ENCODE assay signal across 8 cellular contexts in the genomic region with DNA sequence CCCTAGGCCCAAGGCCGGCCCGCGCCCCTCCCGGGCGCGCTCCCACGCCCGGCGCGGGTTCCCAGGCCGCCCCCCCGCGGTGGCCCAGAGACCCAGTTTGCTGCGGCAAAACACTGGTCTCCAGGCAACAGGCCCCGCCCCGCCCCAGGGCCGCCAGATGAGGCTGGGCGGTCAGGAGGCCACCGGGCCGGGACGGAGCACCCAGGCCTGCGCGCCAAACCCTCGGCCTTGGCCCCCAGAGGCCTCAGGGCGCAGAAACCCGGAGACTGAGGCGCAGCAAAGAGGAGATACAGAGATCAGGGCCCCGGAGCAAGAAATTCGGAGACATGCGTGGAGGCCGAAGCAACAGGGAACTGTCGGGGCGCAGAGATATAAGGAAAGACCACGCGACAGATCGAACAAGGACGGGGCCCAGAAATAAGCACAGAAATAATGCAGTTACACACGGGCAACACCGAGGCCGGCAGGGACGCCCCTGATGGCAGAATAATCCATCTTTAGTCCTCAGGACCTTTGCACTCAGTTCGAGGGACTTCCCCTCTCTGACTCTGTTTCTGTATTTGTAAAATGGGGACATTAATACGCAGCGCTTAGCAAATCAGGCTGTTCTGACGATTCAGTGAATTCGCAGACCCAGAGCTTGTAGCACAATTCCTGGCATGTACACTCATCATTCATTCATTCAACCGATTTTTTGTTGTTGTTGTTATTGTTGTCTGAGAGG. TPM values are rescaled to one million over a fixed set of nuclear protein-coding genes. Genes with fewer than 3 reads are reported as not detected.
DNase-seq lines count a peak whose midpoint lies in the region; ATAC-seq and TF ChIP-seq lines count a peak whose summit lies in the region.

No MANE protein-coding gene starts in this region.

- peaks cover 40% of the 10 kb centered on the region for H3K4me1 Mint-ChIP-seq in activated T-helper 2 cell treated with anti-CD3 and anti-CD28 coated beads, Interferon-gamma antibody, Interleukin-2, Interleukin-4, amounts not matched to agents 10 μg/mL and 5 μg/mL and 100 μg/mL, durations not matched to agents 14 hours and 24 hours and 36 hours (ENCODE audit: low read depth)

- no peaks in the 10 kb centered on the region for H3K9me3 Mint-ChIP-seq in activated T-helper 2 cell treated with anti-CD3 and anti-CD28 coated beads, Interferon-gamma antibody, Interleukin-2, Interleukin-4, amounts not matched to agents 10 μg/mL and 5 μg/mL and 100 μg/mL, durations not matched to agents 14 hours and 24 hours and 36 hours

- peak overlapping the region; percentile 81 for H3K4me2 ChIP-seq in fibroblast of lung (ENCODE audit: extremely low read depth, insufficient read depth, low read length)

- POLR2A ChIA-PET in Panc1 (lab: Charles Lee), result no interaction called here

- no peaks in the 10 kb centered on the region for H3K79me2 ChIP-seq in fibroblast of lung (ENCODE audit: control insufficient read depth, insufficient read depth, low read length)

- in situ Hi-C loops in Panc1 (cut with HindIII; ENCODE audit: low pct_unique_long_range_greater_than_20kb, low sequenced_read_pairs), result no loop called here

- H4K20me1 ChIP-seq in fibroblast of lung (ENCODE audit: control insufficient read depth, extremely low read depth, insufficient read depth, low read length), result no peaks in the 10 kb centered on the region

- H3K9me3 ChIP-seq in Panc1 (ENCODE audit: control insufficient read depth, insufficient read depth, low read depth, low read length), result no peaks in the 10 kb centered on the region
- H3K9me3 ChIP-seq in fibroblast of lung (ENCODE audit: control insufficient read depth, insufficient read depth, low read depth, low read length), result no peaks in the 10 kb centered on the region

- peaks cover 16% of the 10 kb centered on the region for H3K4me1 ChIP-seq in Panc1 (ENCODE audit: control insufficient read depth, insufficient read depth, low read length)
- peaks cover 17% of the 10 kb centered on the region for H3K4me1 ChIP-seq in fibroblast of lung (ENCODE audit: control insufficient read depth, extremely low read depth, insufficient read depth, low read length)

- no peak overlapping the region for H3K27ac ChIP-seq in Panc1 (ENCODE audit: low read length)
- peak overlapping the region; percentile 75 for H3K27ac ChIP-seq in fibroblast of lung (ENCODE audit: insufficient read depth, low read length)

- no TSS peak for BruUV-seq in Panc1 (replicated peaks; lab: Mats Ljungman, UMichigan)

- H3K27ac Mint-ChIP-seq in activated T-helper 2 cell treated with anti-CD3 and anti-CD28 coated beads, Interferon-gamma antibody, Interleukin-2, Interleukin-4, amounts not matched to agents 10 μg/mL and 5 μg/mL and 100 μg/mL, durations not matched to agents 14 hours and 24 hours and 36 hours, result peak overlapping the region; percentile 26

- H3K27me3 ChIP-seq in Panc1 (ENCODE audit: control insufficient read depth, insufficient read depth, low read length) (no peaks in the 10 kb centered on the region), fibroblast of lung (ENCODE audit: control insufficient read depth, insufficient read depth, low read length) (no peaks in the 10 kb centered on the region)

- peak; percentile 40 to 67 (median 61) for DNase-seq in NCI-H1417 (lab: John Stamatoyannopoulos, UW)
- no peak for DNase-seq in NCI-H1417 treated with DMSO at 0.1 percent for 48 hours (lab: John Stamatoyannopoulos, UW)
- no peak for DNase-seq in Panc1 (ENCODE audit: low read depth, low spot score)
- DNase-seq in activated T-helper 2 cell treated with anti-CD3 and anti-CD28 coated beads, Interferon-gamma antibody, Interleukin-2, Interleukin-4, amounts not matched to agents 10 μg/mL and 5 μg/mL and 100 μg/mL, durations not matched to agents 14 hours and 24 hours and 36 hours (ENCODE audit: low spot score), result peak; percentile 79
- peak; percentile 77 to 78 for DNase-seq in fibroblast of lung (ENCODE audit: low read depth in 2 of 2)
- peak; percentile 89 for DNase-seq in myocyte (ENCODE audit: low read depth)
- DNase-seq in stimulated activated naive CD8-positive, alpha-beta T cell treated with anti-CD3 and anti-CD28 coated beads, Interleukin-15, Interleukin-2, amounts not matched to agents 100 U/mL and 50 U/mL, for 24 hours, result peak; percentile 88

- no peak overlapping the region for H3K4me3 Mint-ChIP-seq in activated T-helper 2 cell treated with anti-CD3 and anti-CD28 coated beads, Interferon-gamma antibody, Interleukin-2, Interleukin-4, amounts not matched to agents 10 μg/mL and 5 μg/mL and 100 μg/mL, durations not matched to agents 14 hours and 24 hours and 36 hours (ENCODE audit: low read depth)

- intact Hi-C loops in Panc1 (cut with micrococcal nuclease; ENCODE audit: unreplicated experiment), result no loop called here
- intact Hi-C loops in activated T-helper 2 cell treated with anti-CD3 and anti-CD28 coated beads, Interferon-gamma antibody, Interleukin-2, Interleukin-4, amounts not matched to agents 10 μg/mL and 5 μg/mL and 100 μg/mL, durations not matched to agents 14 hours and 24 hours and 36 hours (cut with micrococcal nuclease), result no loop called here

- H2AFZ ChIP-seq in fibroblast of lung (ENCODE audit: low read length), result no peak overlapping the region

- no peaks in the 10 kb centered on the region for H3K36me3 ChIP-seq in Panc1 (ENCODE audit: control insufficient read depth, insufficient read depth, low read length)
- H3K36me3 ChIP-seq in fibroblast of lung (ENCODE audit: control insufficient read depth, insufficient read depth, low read length), result no peaks in the 10 kb centered on the region

- CTCF ChIA-PET in Panc1 (lab: Charles Lee), result no interaction called here

- peak overlapping the region; percentile 14 to 71; a peak in 3 of 4 replicates for H3K4me3 ChIP-seq in Panc1 (ENCODE audit: low read depth in 2 of 2, low read length in 2 of 2)
- peak overlapping the region in 3 of 4 experiments; percentile 19 to 49 (median 26) for H3K4me3 ChIP-seq in fibroblast of lung (replicated peaks in 1 of 4; ENCODE audit: control extremely low read depth in 1 of 4, insufficient read depth in 1 of 4, low read depth in 3 of 4, low read length in 4 of 4)

- ATAC-seq in HG03139 (IDR thresholded peaks at IDR 0.05; ENCODE audit: unreplicated experiment) (peak; percentile 48), Panc1 (peak; percentile 73)
- peak; percentile 53 for ATAC-seq in stimulated activated naive CD8-positive, alpha-beta T cell treated with anti-CD3 and anti-CD28 coated beads, Interleukin-15, Interleukin-2, amounts not matched to agents 100 U/mL and 50 U/mL, for 24 hours

- H3K9ac ChIP-seq in fibroblast of lung (ENCODE audit: insufficient read depth, low read length), result peak overlapping the region; percentile 66

- H3K36me3 Mint-ChIP-seq in activated T-helper 2 cell treated with anti-CD3 and anti-CD28 coated beads, Interferon-gamma antibody, Interleukin-2, Interleukin-4, amounts not matched to agents 10 μg/mL and 5 μg/mL and 100 μg/mL, durations not matched to agents 14 hours and 24 hours and 36 hours (ENCODE audit: low read depth), result no peaks in the 10 kb centered on the region

- H3K27me3 Mint-ChIP-seq in activated T-helper 2 cell treated with anti-CD3 and anti-CD28 coated beads, Interferon-gamma antibody, Interleukin-2, Interleukin-4, amounts not matched to agents 10 μg/mL and 5 μg/mL and 100 μg/mL, durations not matched to agents 14 hours and 24 hours and 36 hours (ENCODE audit: low read depth), result no peaks in the 10 kb centered on the region

- TF ChIP-seq CTCF in Panc1 (IDR thresholded peaks at IDR 0.05) (peak; percentile 37), fibroblast of lung (conservative IDR thresholded peaks at IDR 0.05 in 1 of 2, IDR thresholded peaks at IDR 0.05 in 1 of 2; ENCODE audit: low read depth in 1 of 2, low read length in 2 of 2) (no peak)

RNA-seq across cellular contexts. Expression of gene ERCC1, which starts 20.8 kb away (rescaled TPM):
- total RNA-seq in Panc1 (2021; ENCODE audit: unreplicated experiment) (80.3 TPM), fibroblast of lung (81.1 and 81.4 TPM in 2 replicates), myocyte (60.8 and 78.3 TPM in 2 replicates)
- polyA plus RNA-seq in Panc1 (2012; ENCODE audit: insufficient read length), result 101 TPM
- 114 and 118 TPM in 2 replicates for total RNA-seq in activated T-helper 2 cell treated with anti-CD3 and anti-CD28 coated beads, Interferon-gamma antibody, Interleukin-2, Interleukin-4, amounts not matched to agents 10 μg/mL and 5 μg/mL and 100 μg/mL, durations not matched to agents 14 hours and 24 hours and 36 hours
- polyA plus RNA-seq in fibroblast of lung, result 49.3 and 69.6 TPM in 2 replicates
- polyA plus RNA-seq in fibroblast of lung (2012), result 104 and 125 TPM in 2 replicates
- polyA minus RNA-seq in fibroblast of lung (ENCODE audit: low replicate concordance), result 181 and 256 TPM in 2 replicates
- 96.4 TPM for polyA plus RNA-seq in myocyte (2012)

RNA-seq across cellular contexts. Expression of gene FOSB, which starts 23.3 kb away (rescaled TPM):
- total RNA-seq in Panc1 (2021; ENCODE audit: unreplicated experiment) (13.4 TPM), fibroblast of lung (9.5 and 24.9 TPM in 2 replicates), myocyte (2.0 and 4.1 TPM in 2 replicates)
- polyA plus RNA-seq in Panc1 (2012; ENCODE audit: insufficient read length), result 6.1 TPM
- 10.2 and 10.9 TPM in 2 replicates for total RNA-seq in activated T-helper 2 cell treated with anti-CD3 and anti-CD28 coated beads, Interferon-gamma antibody, Interleukin-2, Interleukin-4, amounts not matched to agents 10 μg/mL and 5 μg/mL and 100 μg/mL, durations not matched to agents 14 hours and 24 hours and 36 hours
- 2.8 and 48.6 TPM in 2 replicates for polyA plus RNA-seq in fibroblast of lung
- 4.6 and 43.1 TPM in 2 replicates for polyA plus RNA-seq in fibroblast of lung (2012)
- polyA minus RNA-seq in fibroblast of lung (ENCODE audit: low replicate concordance), result 20.3 and 218 TPM in 2 replicates
- 0.79 TPM for polyA plus RNA-seq in myocyte (2012)

RNA-seq across cellular contexts. Expression of gene POLR1G, which starts 38.0 kb away (rescaled TPM):
- total RNA-seq in Panc1 (2021; ENCODE audit: unreplicated experiment), result 27.8 TPM
- polyA plus RNA-seq in Panc1 (2012; ENCODE audit: insufficient read length), result 20.6 TPM
- 16.1 and 16.7 TPM in 2 replicates for total RNA-seq in activated T-helper 2 cell treated with anti-CD3 and anti-CD28 coated beads, Interferon-gamma antibody, Interleukin-2, Interleukin-4, amounts not matched to agents 10 μg/mL and 5 μg/mL and 100 μg/mL, durations not matched to agents 14 hours and 24 hours and 36 hours
- 3.6 and 5.4 TPM in 2 replicates for total RNA-seq in fibroblast of lung
- polyA plus RNA-seq in fibroblast of lung, result 4.7 and 5.3 TPM in 2 replicates
- 3.5 and 4.3 TPM in 2 replicates for polyA plus RNA-seq in fibroblast of lung (2012)
- polyA minus RNA-seq in fibroblast of lung (ENCODE audit: low replicate concordance), result 5.8 and 7.2 TPM in 2 replicates
- total RNA-seq in myocyte, result 10.1 and 13.2 TPM in 2 replicates
- 16.3 TPM for polyA plus RNA-seq in myocyte (2012)

RNA-seq across cellular contexts. Expression of gene PPP1R13L, which starts 39.6 kb away (rescaled TPM):
- total RNA-seq in Panc1 (2021; ENCODE audit: unreplicated experiment), result 39.1 TPM
- 62.4 TPM for polyA plus RNA-seq in Panc1 (2012; ENCODE audit: insufficient read length)
- 12.8 and 16.6 TPM in 2 replicates for total RNA-seq in activated T-helper 2 cell treated with anti-CD3 and anti-CD28 coated beads, Interferon-gamma antibody, Interleukin-2, Interleukin-4, amounts not matched to agents 10 μg/mL and 5 μg/mL and 100 μg/mL, durations not matched to agents 14 hours and 24 hours and 36 hours
- 1.5 and 3.0 TPM in 2 replicates for total RNA-seq in fibroblast of lung
- 1.2 and 5.8 TPM in 2 replicates for polyA plus RNA-seq in fibroblast of lung
- 4.1 and 12.9 TPM in 2 replicates for polyA plus RNA-seq in fibroblast of lung (2012)
- 0.74 and 8.8 TPM in 2 replicates for polyA minus RNA-seq in fibroblast of lung (ENCODE audit: low replicate concordance)
- 0.73 and 1.3 TPM in 2 replicates for total RNA-seq in myocyte
- polyA plus RNA-seq in myocyte (2012), result 6.9 TPM

RNA-seq across cellular contexts. Expression of gene RTN2, which starts 52.4 kb away (rescaled TPM):
- 15.6 TPM for total RNA-seq in Panc1 (2021; ENCODE audit: unreplicated experiment)
- polyA plus RNA-seq in Panc1 (2012; ENCODE audit: insufficient read length), result 31.9 TPM
- total RNA-seq in activated T-helper 2 cell treated with anti-CD3 and anti-CD28 coated beads, Interferon-gamma antibody, Interleukin-2, Interleukin-4, amounts not matched to agents 10 μg/mL and 5 μg/mL and 100 μg/mL, durations not matched to agents 14 hours and 24 hours and 36 hours, result 4.0 and 8.1 TPM in 2 replicates
- 5.1 and 7.9 TPM in 2 replicates for total RNA-seq in fibroblast of lung
- 8.9 and 11.7 TPM in 2 replicates for polyA plus RNA-seq in fibroblast of lung
- 19.8 and 23.8 TPM in 2 replicates for polyA plus RNA-seq in fibroblast of lung (2012)
- polyA minus RNA-seq in fibroblast of lung (ENCODE audit: low replicate concordance), result 15.0 and 45.2 TPM in 2 replicates
- total RNA-seq in myocyte, result 120 and 139 TPM in 2 replicates
- 116 TPM for polyA plus RNA-seq in myocyte (2012)

Comparison
In these comparisons a context has a peak if more than half of its experiments do, and no peak if none do; other contexts are left out.
1. DNase-seq: peak in NCI-H1417 (3 of 3), activated T-helper 2 cell treated with anti-CD3 and anti-CD28 coated beads, Interferon-gamma antibody, Interleukin-2, Interleukin-4, amounts not matched to agents 10 μg/mL and 5 μg/mL and 100 μg/mL, durations not matched to agents 14 hours and 24 hours and 36 hours (single experiment), fibroblast of lung (2 of 2), myocyte (single experiment) and stimulated activated naive CD8-positive, alpha-beta T cell treated with anti-CD3 and anti-CD28 coated beads, Interleukin-15, Interleukin-2, amounts not matched to agents 100 U/mL and 50 U/mL, for 24 hours (single experiment); none in NCI-H1417 treated with DMSO at 0.1 percent for 48 hours (single experiment) and Panc1 (single experiment).
2. Peak in every context shown above with its lines, with median percentiles within 50 percentile points of each other: ATAC-seq.